Comparison of ENCODE assay signal across 1 cellular context in the genomic region with DNA sequence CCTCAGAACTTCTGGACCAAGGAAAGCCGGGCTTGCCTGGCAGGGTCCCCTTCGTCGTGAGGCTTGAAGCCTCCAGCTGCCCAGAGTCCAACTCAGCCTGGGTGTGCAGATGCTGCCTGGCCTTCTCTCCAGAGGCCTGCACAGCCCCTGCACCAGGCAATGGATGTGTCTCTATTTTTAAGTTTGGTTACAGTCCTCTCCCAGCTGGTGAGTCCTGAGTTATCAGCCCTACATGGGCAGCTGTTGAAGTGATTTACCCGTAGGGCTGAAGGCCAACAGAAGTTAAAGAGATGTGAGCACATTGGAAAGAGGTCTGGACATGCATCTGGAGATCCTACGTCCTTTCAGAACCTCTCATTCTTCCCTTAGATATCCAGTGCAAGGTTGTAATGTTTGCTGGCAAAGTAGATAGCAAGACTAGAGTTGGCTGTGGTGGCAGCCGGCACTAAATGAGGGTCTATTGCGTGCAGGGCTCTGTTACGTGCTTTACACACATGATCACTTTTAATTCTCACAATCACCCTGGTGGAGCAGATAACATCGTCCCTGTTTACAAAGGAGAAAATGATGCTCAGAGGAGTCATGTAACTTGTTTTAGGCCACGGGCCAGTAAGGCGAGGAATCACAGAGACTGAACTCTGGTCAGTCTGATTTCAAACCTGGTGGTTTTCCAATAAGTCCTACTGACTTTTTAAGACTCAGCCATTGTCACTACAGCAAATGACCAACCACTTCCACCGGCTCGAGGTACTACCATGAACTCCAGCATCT.
TF ChIP-seq lines count a peak whose summit lies in the region.

No MANE protein-coding gene starts in this region.

TF ChIP-seq in K562, 482 proteins besides CTCF, POLR2A, EP300 and RAD21:
- TF ChIP-seq ZNF354B (CRISPR knock-in tag; IDR thresholded peaks at IDR 0.05) (no peak), PML (IDR thresholded peaks at IDR 0.05; ENCODE audit: low read length) (no peak), KLF6 (CRISPR knock-in tag; IDR thresholded peaks at IDR 0.05; ENCODE audit: borderline replicate concordance) (no peak), HLTF (IDR thresholded peaks at IDR 0.05) (no peak), MYNN (IDR thresholded peaks at IDR 0.05) (no peak), MYNN (CRISPR knock-in tag; IDR thresholded peaks at IDR 0.05) (no peak), KLF16 (IDR thresholded peaks at IDR 0.05) (no peak)
- TF ChIP-seq, protein P1, sequence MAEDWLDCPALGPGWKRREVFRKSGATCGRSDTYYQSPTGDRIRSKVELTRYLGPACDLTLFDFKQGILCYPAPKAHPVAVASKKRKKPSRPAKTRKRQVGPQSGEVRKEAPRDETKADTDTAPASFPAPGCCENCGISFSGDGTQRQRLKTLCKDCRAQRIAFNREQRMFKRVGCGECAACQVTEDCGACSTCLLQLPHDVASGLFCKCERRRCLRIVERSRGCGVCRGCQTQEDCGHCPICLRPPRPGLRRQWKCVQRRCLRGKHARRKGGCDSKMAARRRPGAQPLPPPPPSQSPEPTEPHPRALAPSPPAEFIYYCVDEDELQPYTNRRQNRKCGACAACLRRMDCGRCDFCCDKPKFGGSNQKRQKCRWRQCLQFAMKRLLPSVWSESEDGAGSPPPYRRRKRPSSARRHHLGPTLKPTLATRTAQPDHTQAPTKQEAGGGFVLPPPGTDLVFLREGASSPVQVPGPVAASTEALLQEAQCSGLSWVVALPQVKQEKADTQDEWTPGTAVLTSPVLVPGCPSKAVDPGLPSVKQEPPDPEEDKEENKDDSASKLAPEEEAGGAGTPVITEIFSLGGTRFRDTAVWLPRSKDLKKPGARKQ (CRISPR knock-in tag; IDR thresholded peaks at IDR 0.05): no peak
